36 cellular contexts compared by ENCODE assay signal in genomic region chr11:32390712-32391111, GRCh38. TPM values are rescaled to one million over a fixed set of nuclear protein-coding genes. Genes with fewer than 3 reads are reported as not detected.
"Had no signal": no experiment of that assay in that cellular context is flagged by ENCODE, and none has a peak within 500 bp of the region (broad histone marks: within the 10 kb centered on the region; RNA-seq: fewer than 3 reads in every experiment).

No MANE protein-coding gene starts in this region.

- H3K9ac ChIP-seq: KMS-11, SK-N-SH had no signal

- H3K9me3 Mint-ChIP-seq: activated CD4-positive, alpha-beta T cell treated with anti-CD3 and anti-CD28 coated beads, Interleukin-2, amount 10 ng/mL, durations not matched to agents 7 days and 5 days; activated naive CD4-positive, alpha-beta T cell treated with anti-CD3 and anti-CD28 coated beads, Interleukin-2, amount 50 U/mL, for 24 hours; activated naive CD8-positive, alpha-beta T cell treated with anti-CD3 and anti-CD28 coated beads, Interleukin-2, amount 10 ng/mL, durations not matched to agents 7 days and 5 days; activated T-cell treated with anti-CD3 and anti-CD28 coated beads, Interleukin-2, amount 50 U/mL, for 24 hours; activated T-helper 2 cell treated with anti-CD3 and anti-CD28 coated beads, Interferon-gamma antibody, Interleukin-2, Interleukin-4, amounts not matched to agents 10 μg/mL and 5 μg/mL and 100 μg/mL, durations not matched to agents 14 hours and 24 hours and 36 hours; T-helper 1 cell treated with Interleukin-12 subunit alpha and Interleukin-12 subunit beta and Interleukin-4 antibody, amounts not matched to agents 30 μg/mL and 1 μg/mL, for 36 hours; T-helper 2 cell treated with Interferon-gamma antibody and Interleukin-4, amounts not matched to agents 5 μg/mL and 100 μg/mL, for 36 hours; WTC11 had no signal

- ATAC-seq: activated CD4-positive, alpha-beta T cell treated with anti-CD3 and anti-CD28 coated beads for 36 hours; activated CD4-positive, CD25-positive, alpha-beta regulatory T cell treated with anti-CD3 and anti-CD28 coated beads, Interleukin-2, amount 50 U/mL, for 24 hours; activated CD8-positive, alpha-beta T cell treated with anti-CD3 and anti-CD28 coated beads, Interleukin-2, amount 10 ng/mL, durations not matched to agents 7 days and 5 days; Panc1; WTC11 had no signal

- H3K4me3 ChIP-seq: ascending aorta, MG63, SJSA1 had no signal

- H3K9me3 ChIP-seq: ascending aorta, MG63, SJSA1, SK-N-SH had no signal

- H3K27ac ChIP-seq: ascending aorta, KMS-11, SJSA1 had no signal

- H3K4me1 ChIP-seq: ascending aorta, SJSA1 had no signal

- H3K4me1 Mint-ChIP-seq: activated CD4-positive, alpha-beta T cell treated with anti-CD3 and anti-CD28 coated beads for 36 hours; activated CD4-positive, alpha-beta T cell treated with anti-CD3 and anti-CD28 coated beads, Interleukin-2, amount 10 ng/mL, durations not matched to agents 7 days and 5 days; activated naive CD4-positive, alpha-beta T cell treated with anti-CD3 and anti-CD28 coated beads, Interleukin-2, amount 50 U/mL, for 24 hours had no signal

- H3K4me2 ChIP-seq: KMS-11, SK-N-SH had no signal

- H3K36me3 Mint-ChIP-seq: activated naive CD4-positive, alpha-beta T cell treated with anti-CD3 and anti-CD28 coated beads, Interleukin-2, amount 50 U/mL, for 24 hours; activated naive CD8-positive, alpha-beta T cell treated with anti-CD3 and anti-CD28 coated beads, Interleukin-2, amount 10 ng/mL, durations not matched to agents 7 days and 5 days; brain; WTC11 had no signal

- DNase-seq: activated CD4-positive, alpha-beta T cell treated with anti-CD3 and anti-CD28 coated beads for 36 hours; activated CD4-positive, alpha-beta T cell treated with anti-CD3 and anti-CD28 coated beads, Interleukin-2, amount 10 ng/mL, durations not matched to agents 7 days and 5 days; activated CD4-positive, alpha-beta T cell treated with anti-CD3 and anti-CD28 coated beads, Interleukin-2, amount 50 U/mL, for 48 hours; activated CD8-positive, alpha-beta T cell treated with anti-CD3 and anti-CD28 coated beads, Interleukin-2, amount 10 ng/mL, durations not matched to agents 7 days and 5 days; activated gamma-delta T cell; activated naive CD4-positive, alpha-beta T cell treated with Interleukin-2 at 50 U/mL for 16 hours; activated naive CD8-positive, alpha-beta T cell treated with anti-CD3 and anti-CD28 coated beads, Interleukin-2, amount 10 ng/mL, durations not matched to agents 7 days and 5 days; activated T-cell treated with anti-CD3 and anti-CD28 coated beads, Interleukin-2, amount 50 U/mL, for 24 hours; amygdala; caudate nucleus; MG63; NCI-H1048; NCI-H1105 treated with DMSO at 0.1 percent for 48 hours; NCI-H1436 treated with DMSO at 0.1 percent for 48 hours; NCI-H1694 treated with DMSO at 0.1 percent for 48 hours; NCI-H2029; NCI-H2171 treated with DMSO at 0.1 percent for 48 hours; NCI-H2227 treated with DMSO at 0.1 percent for 48 hours; NCI-H446; NCI-H524 treated with DMSO at 0.1 percent for 48 hours; SHP77; SK-N-SH had no signal

- H3K27me3 ChIP-seq: ascending aorta, MG63 had no signal

- FAIRE-seq: bronchial epithelial cell, TTC549 had no signal

- H3K4me3 Mint-ChIP-seq: activated CD4-positive, alpha-beta T cell treated with anti-CD3 and anti-CD28 coated beads for 36 hours; activated CD4-positive, alpha-beta T cell treated with anti-CD3 and anti-CD28 coated beads, Interleukin-2, amount 10 ng/mL, durations not matched to agents 7 days and 5 days; activated CD8-positive, alpha-beta T cell treated with anti-CD3 and anti-CD28 coated beads, Interleukin-2, amount 10 ng/mL, durations not matched to agents 7 days and 5 days; activated naive CD4-positive, alpha-beta T cell treated with anti-CD3 and anti-CD28 coated beads, Interleukin-2, amount 50 U/mL, for 24 hours; activated naive CD8-positive, alpha-beta T cell treated with anti-CD3 and anti-CD28 coated beads, Interleukin-2, amount 10 ng/mL, durations not matched to agents 7 days and 5 days; activated T-cell treated with anti-CD3 and anti-CD28 coated beads, Interleukin-2, amount 50 U/mL, for 24 hours; brain; T-helper 1 cell treated with Interleukin-12 subunit alpha and Interleukin-12 subunit beta and Interleukin-4 antibody, amounts not matched to agents 30 μg/mL and 1 μg/mL, for 36 hours; T-helper 2 cell treated with Interferon-gamma antibody and Interleukin-4, amounts not matched to agents 5 μg/mL and 100 μg/mL, for 36 hours; WTC11 had no signal

- H3K27ac Mint-ChIP-seq: activated CD4-positive, alpha-beta T cell treated with anti-CD3 and anti-CD28 coated beads for 36 hours; activated CD4-positive, alpha-beta T cell treated with anti-CD3 and anti-CD28 coated beads, Interleukin-2, amount 10 ng/mL, durations not matched to agents 7 days and 5 days; activated CD8-positive, alpha-beta T cell treated with anti-CD3 and anti-CD28 coated beads, Interleukin-2, amount 10 ng/mL, durations not matched to agents 7 days and 5 days; activated naive CD4-positive, alpha-beta T cell treated with anti-CD3 and anti-CD28 coated beads, Interleukin-2, amount 50 U/mL, for 24 hours; activated naive CD8-positive, alpha-beta T cell treated with anti-CD3 and anti-CD28 coated beads, Interleukin-2, amount 10 ng/mL, durations not matched to agents 7 days and 5 days; activated T-cell treated with anti-CD3 and anti-CD28 coated beads, Interleukin-2, amount 50 U/mL, for 24 hours; activated T-helper 2 cell treated with anti-CD3 and anti-CD28 coated beads, Interferon-gamma antibody, Interleukin-2, Interleukin-4, amounts not matched to agents 10 μg/mL and 5 μg/mL and 100 μg/mL, durations not matched to agents 14 hours and 24 hours and 36 hours; brain; T-helper 1 cell treated with Interleukin-12 subunit alpha and Interleukin-12 subunit beta and Interleukin-4 antibody, amounts not matched to agents 30 μg/mL and 1 μg/mL, for 36 hours; T-helper 2 cell treated with Interferon-gamma antibody and Interleukin-4, amounts not matched to agents 5 μg/mL and 100 μg/mL, for 36 hours; WTC11 had no signal

- H3K36me3 ChIP-seq: ascending aorta, MG63, SJSA1 had no signal

RNA-seq across cellular contexts. Expression of gene WT1, which starts 44.6 kb away (rescaled TPM):
- total RNA-seq: activated CD4-positive, alpha-beta T cell treated with anti-CD3 and anti-CD28 coated beads for 36 hours; activated CD4-positive, alpha-beta T cell treated with anti-CD3 and anti-CD28 coated beads, Interleukin-2, amount 10 ng/mL, durations not matched to agents 7 days and 5 days; activated CD8-positive, alpha-beta T cell treated with anti-CD3 and anti-CD28 coated beads, Interleukin-2, amount 10 ng/mL, durations not matched to agents 7 days and 5 days; activated naive CD8-positive, alpha-beta T cell treated with anti-CD3 and anti-CD28 coated beads, Interleukin-2, amount 10 ng/mL, durations not matched to agents 7 days and 5 days; activated T-helper 2 cell treated with anti-CD3 and anti-CD28 coated beads, Interferon-gamma antibody, Interleukin-2, Interleukin-4, amounts not matched to agents 10 μg/mL and 5 μg/mL and 100 μg/mL, durations not matched to agents 14 hours and 24 hours and 36 hours; ascending aorta; bronchial epithelial cell; cerebellum; SJSA1; WTC11 had no signal
